In the genomic region with DNA sequence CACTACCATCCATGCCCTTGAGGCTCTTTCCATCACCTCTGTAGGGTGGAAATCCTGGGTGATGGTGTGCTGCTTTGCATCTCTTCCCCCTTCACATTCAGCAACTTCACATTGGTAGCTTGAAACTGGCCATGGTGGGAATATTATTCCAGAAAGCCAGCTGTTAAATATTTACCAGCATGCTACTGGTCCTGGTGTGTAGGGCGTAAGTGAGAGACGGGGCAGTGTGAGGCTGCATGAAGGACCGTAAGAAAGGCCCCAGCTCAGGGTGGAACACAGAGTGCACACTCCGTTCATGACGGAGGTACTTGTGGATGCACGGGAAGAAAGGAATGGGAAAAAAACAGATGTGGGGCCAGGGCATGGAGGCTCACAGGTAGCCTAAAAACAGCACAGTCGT, we compare ENCODE assay signal across 18 cellular contexts.
"Had no signal": no experiment of that assay in that cellular context is flagged by ENCODE, and none has a peak within 500 bp of the region (broad histone marks: within the 10 kb centered on the region; RNA-seq: fewer than 3 reads in every experiment).

No MANE protein-coding gene starts in this region.

- H3K27ac Mint-ChIP-seq: activated CD4-positive, alpha-beta T cell treated with anti-CD3 and anti-CD28 coated beads, Interleukin-2, amount 10 ng/mL, durations not matched to agents 7 days and 5 days; activated CD8-positive, alpha-beta memory T cell treated with anti-CD3 and anti-CD28 coated beads, Interleukin-2, amount 10 ng/mL, durations not matched to agents 7 days and 5 days; activated CD8-positive, alpha-beta T cell treated with anti-CD3 and anti-CD28 coated beads for 36 hours; activated naive CD8-positive, alpha-beta T cell treated with anti-CD3 and anti-CD28 coated beads for 36 hours; natural killer cell treated with Interleukin-12 subunit alpha and Interleukin-12 subunit beta and Interleukin-15 and Interleukin-18, amount 100 ng/mL, for 72 hours; progenitor cell of endocrine pancreas had no signal

- H3K4me1 ChIP-seq: left lung, upper lobe of right lung had no signal

- H3K36me3 ChIP-seq: heart right ventricle, left lung, spleen, thoracic aorta, upper lobe of right lung had no signal

- H3K36me3 Mint-ChIP-seq: activated CD8-positive, alpha-beta memory T cell treated with anti-CD3 and anti-CD28 coated beads, Interleukin-2, amount 10 ng/mL, durations not matched to agents 7 days and 5 days; activated naive CD8-positive, alpha-beta T cell treated with anti-CD3 and anti-CD28 coated beads for 36 hours; natural killer cell treated with Interleukin-12 subunit alpha and Interleukin-12 subunit beta and Interleukin-15 and Interleukin-18, amount 100 ng/mL, for 72 hours had no signal

- H3K4me1 Mint-ChIP-seq: activated CD4-positive, alpha-beta T cell treated with anti-CD3 and anti-CD28 coated beads, Interleukin-2, amount 10 ng/mL, durations not matched to agents 7 days and 5 days; activated CD8-positive, alpha-beta memory T cell treated with anti-CD3 and anti-CD28 coated beads, Interleukin-2, amount 10 ng/mL, durations not matched to agents 7 days and 5 days; activated naive CD8-positive, alpha-beta T cell treated with anti-CD3 and anti-CD28 coated beads for 36 hours had no signal

- DNase-seq: activated CD4-positive, alpha-beta T cell treated with anti-CD3 and anti-CD28 coated beads, Interleukin-2, amount 10 ng/mL, durations not matched to agents 7 days and 5 days; activated CD4-positive, CD25-positive, alpha-beta regulatory T cell treated with anti-CD3 and anti-CD28 coated beads, Interleukin-2, amount 50 U/mL, for 72 hours; activated CD8-positive, alpha-beta memory T cell treated with anti-CD3 and anti-CD28 coated beads, Interleukin-2, amount 10 ng/mL, durations not matched to agents 7 days and 5 days; activated CD8-positive, alpha-beta T cell treated with anti-CD3 and anti-CD28 coated beads for 36 hours; activated naive CD8-positive, alpha-beta T cell treated with anti-CD3 and anti-CD28 coated beads for 36 hours; cerebellar nuclear complex; heart right ventricle; left lung; SK-N-SH; spleen; stimulated activated CD4-positive, alpha-beta T cell treated with anti-CD3 and anti-CD28 coated beads, Interleukin-4, amount 100 ng/mL, for 24 hours; stimulated activated naive CD4-positive, alpha-beta T cell treated with Interleukin-2 at 50 U/mL for 16 hours; upper lobe of right lung had no signal

- H3K27me3 ChIP-seq: heart right ventricle, left lung, upper lobe of right lung had no signal

- H3K4me3 Mint-ChIP-seq: activated CD4-positive, alpha-beta T cell treated with anti-CD3 and anti-CD28 coated beads, Interleukin-2, amount 10 ng/mL, durations not matched to agents 7 days and 5 days; activated CD8-positive, alpha-beta memory T cell treated with anti-CD3 and anti-CD28 coated beads, Interleukin-2, amount 10 ng/mL, durations not matched to agents 7 days and 5 days; activated CD8-positive, alpha-beta T cell treated with anti-CD3 and anti-CD28 coated beads for 36 hours; activated naive CD8-positive, alpha-beta T cell treated with anti-CD3 and anti-CD28 coated beads for 36 hours; natural killer cell treated with Interleukin-12 subunit alpha and Interleukin-12 subunit beta and Interleukin-15 and Interleukin-18, amount 100 ng/mL, for 72 hours had no signal

- H3K9me3 Mint-ChIP-seq: activated CD4-positive, alpha-beta T cell treated with anti-CD3 and anti-CD28 coated beads, Interleukin-2, amount 10 ng/mL, durations not matched to agents 7 days and 5 days; activated CD8-positive, alpha-beta T cell treated with anti-CD3 and anti-CD28 coated beads for 36 hours; activated naive CD8-positive, alpha-beta T cell treated with anti-CD3 and anti-CD28 coated beads for 36 hours; natural killer cell treated with Interleukin-12 subunit alpha and Interleukin-12 subunit beta and Interleukin-15 and Interleukin-18, amount 100 ng/mL, for 72 hours had no signal

- ATAC-seq: activated CD8-positive, alpha-beta memory T cell treated with anti-CD3 and anti-CD28 coated beads, Interleukin-2, amount 10 ng/mL, durations not matched to agents 7 days and 5 days; activated CD8-positive, alpha-beta T cell treated with anti-CD3 and anti-CD28 coated beads for 36 hours; heart right ventricle; left lung; natural killer cell treated with Interleukin-12 subunit alpha and Interleukin-12 subunit beta and Interleukin-15 and Interleukin-18, amount 100 ng/mL, for 72 hours; upper lobe of right lung had no signal

- H3K9me3 ChIP-seq: heart right ventricle, left lung, SK-N-SH, spleen, thoracic aorta, upper lobe of right lung had no signal

- H3K4me3 ChIP-seq: heart right ventricle, left lung, lung, spleen, thoracic aorta, upper lobe of right lung had no signal

- H3K27me3 Mint-ChIP-seq: activated CD8-positive, alpha-beta T cell treated with anti-CD3 and anti-CD28 coated beads for 36 hours; progenitor cell of endocrine pancreas had no signal

- H3K27ac ChIP-seq: left lung, spleen, thoracic aorta, upper lobe of right lung, VCaP had no signal
